ENCODE assay signal across 11 cellular contexts in genomic region chr14:58533417-58533816, GRCh38.
A peak's percentile ranks its signal among the peaks of the same experiment; 100 is the strongest.
DNase-seq lines count a peak whose midpoint lies in the region; ATAC-seq and TF ChIP-seq lines count a peak whose summit lies in the region.
"Had no signal": no experiment of that assay in that cellular context is flagged by ENCODE, and none has a peak within 500 bp of the region (broad histone marks: within the 10 kb centered on the region; RNA-seq: fewer than 3 reads in every experiment).

No MANE protein-coding gene starts in this region.

- WGBS in sigmoid colon, 2 donors, result 66 to 79% methylated on average over 4 of the region's 4 CpGs

- H3K4me3 ChIP-seq in sigmoid colon (no peak overlapping the region), colonic mucosa (no peak overlapping the region)
- H3K4me3 ChIP-seq: ovary had no signal

- no peak overlapping the region for H3K27ac Mint-ChIP-seq in activated CD8-positive, alpha-beta T cell treated with anti-CD3 and anti-CD28 coated beads for 36 hours

- CTCF ChIA-PET in activated CD8-positive, alpha-beta T cell treated with anti-CD3 and anti-CD28 coated beads for 36 hours (lab: Charles Lee), result interaction anchor here (1.1 kb wide), 1 partner anchor 63 kb away, joined by 3 read pairs; no protein-coding TSS in a partner anchor

- H3K4me3 Mint-ChIP-seq in activated CD8-positive, alpha-beta T cell treated with anti-CD3 and anti-CD28 coated beads for 36 hours, result no peak overlapping the region

- H3K9me3 Mint-ChIP-seq in activated CD8-positive, alpha-beta T cell treated with anti-CD3 and anti-CD28 coated beads for 36 hours, result peaks cover 11% of the 10 kb centered on the region

- intact Hi-C loops in sigmoid colon (cut with DNase I) (no loop called here), colonic mucosa (cut with DNase I) (no loop called here)
- intact Hi-C loops in activated CD8-positive, alpha-beta T cell treated with anti-CD3 and anti-CD28 coated beads for 36 hours (cut with micrococcal nuclease), result no loop called here

- no peak for TF ChIP-seq CTCF in sigmoid colon (IDR thresholded peaks at IDR 0.05)
- TF ChIP-seq CTCF in activated CD8-positive, alpha-beta T cell treated with anti-CD3 and anti-CD28 coated beads for 36 hours (IDR thresholded peaks at IDR 0.05), result no peak
- no peak for TF ChIP-seq CTCF in colonic mucosa (IDR thresholded peaks at IDR 0.05)

- no peak for ATAC-seq in GM19395 (IDR thresholded peaks at IDR 0.05; ENCODE audit: unreplicated experiment)
- ATAC-seq in activated CD8-positive, alpha-beta T cell treated with anti-CD3 and anti-CD28 coated beads for 36 hours, result no peak

- H3K4me1 ChIP-seq in sigmoid colon (peaks cover 0 to 33% (median 23%) of the 10 kb centered on the region in 4 donors), colonic mucosa (no peaks in the 10 kb centered on the region)

- no peak for TF ChIP-seq EP300 in sigmoid colon (IDR thresholded peaks at IDR 0.05)

- H3K4me1 Mint-ChIP-seq in activated CD8-positive, alpha-beta T cell treated with anti-CD3 and anti-CD28 coated beads for 36 hours (ENCODE audit: low read depth), result no peaks in the 10 kb centered on the region

- no peak overlapping the region for H3K9ac ChIP-seq in colonic mucosa (ENCODE audit: low read depth in 2 of 2, low read length in 2 of 2)

- peak overlapping the region; percentile 57 for H3K27ac ChIP-seq in cingulate gyrus (ENCODE audit: low read depth, low read length)
- peak overlapping the region; percentile 50 to 74 (median 58) for H3K27ac ChIP-seq in sigmoid colon
- no peak overlapping the region for H3K27ac ChIP-seq in colonic mucosa

- H3K9me3 ChIP-seq in sigmoid colon (no peaks in the 10 kb centered on the region), colonic mucosa (no peaks in the 10 kb centered on the region)
- H3K9me3 ChIP-seq: ovary had no signal

- H3K36me3 Mint-ChIP-seq in activated CD8-positive, alpha-beta T cell treated with anti-CD3 and anti-CD28 coated beads for 36 hours (ENCODE audit: low read depth), result peaks cover 9% of the 10 kb centered on the region

- H3K27me3 ChIP-seq in sigmoid colon, result no peaks in the 10 kb centered on the region
- no peaks in the 10 kb centered on the region for H3K27me3 ChIP-seq in colonic mucosa
- H3K27me3 ChIP-seq: ovary had no signal

- H3K27me3 Mint-ChIP-seq in activated CD8-positive, alpha-beta T cell treated with anti-CD3 and anti-CD28 coated beads for 36 hours, result no peaks in the 10 kb centered on the region

- H3K36me3 ChIP-seq in sigmoid colon (no peaks in the 10 kb centered on the region), colonic mucosa (no peaks in the 10 kb centered on the region)
- H3K36me3 ChIP-seq: ovary had no signal

- DNase-seq in NCI-H1694 (lab: John Stamatoyannopoulos, UW) (peak; percentile 14), inferior parietal cortex (ENCODE audit: extremely low spot score) (peak; percentile 67), sigmoid colon (no peak), activated gamma-delta T cell (lab: John Stamatoyannopoulos, UW) (no peak), colonic mucosa (no peak)
- DNase-seq in activated CD8-positive, alpha-beta T cell treated with anti-CD3 and anti-CD28 coated beads for 36 hours, result no peak
- DNase-seq: NCI-H510A; stimulated activated CD8-positive, alpha-beta memory T cell treated with anti-CD3 and anti-CD28 coated beads, Interleukin-4, amount 100 ng/mL, for 48 hours had no signal

- POLR2A ChIA-PET in activated CD8-positive, alpha-beta T cell treated with anti-CD3 and anti-CD28 coated beads for 36 hours (lab: Charles Lee), result interaction anchor here (0.6 to 0.9 kb wide), 2 partner anchors 39 to 45 kb away, joined by 3 read pairs; no protein-coding TSS in a partner anchor

- no peak for TF ChIP-seq POLR2A in sigmoid colon (IDR thresholded peaks at IDR 0.05)

Comparison
In these comparisons a context has a peak if more than half of its experiments do, and no peak if none do; other contexts are left out.
1. DNase-seq: peak in NCI-H1694 (single experiment) and inferior parietal cortex (single experiment); none in sigmoid colon (single experiment), activated gamma-delta T cell (single experiment), activated CD8-positive, alpha-beta T cell treated with anti-CD3 and anti-CD28 coated beads for 36 hours (single experiment) and colonic mucosa (single experiment).